Comparison of ENCODE assay signal across 12 cellular contexts in genomic region chr1:112937070-112937469, GRCh38. TPM values are rescaled to one million over a fixed set of nuclear protein-coding genes. Genes with fewer than 3 reads are reported as not detected.
DNase-seq lines count a peak whose midpoint lies in the region; ATAC-seq and TF ChIP-seq lines count a peak whose summit lies in the region.
"Had no signal": no experiment of that assay in that cellular context is flagged by ENCODE, and none has a peak within 500 bp of the region (broad histone marks: within the 10 kb centered on the region; RNA-seq: fewer than 3 reads in every experiment).

No MANE protein-coding gene starts in this region.

- peaks cover 0 to 5% of the 10 kb centered on the region in 2 donors for H3K4me1 ChIP-seq in breast epithelium
- H3K4me1 ChIP-seq in SK-N-SH (ENCODE audit: control insufficient read depth in 1 of 2, insufficient read depth in 2 of 2, low read depth in 1 of 2, low read length in 1 of 2) = peaks cover 12 to 48% of the 10 kb centered on the region in 2 experiments

- intact Hi-C loops in MCF 10A (cut with micrococcal nuclease) = no loop called here
- intact Hi-C loops in breast epithelium (cut with DNase I; ENCODE audit: low total_unique reads) = no loop called here

- 62% methylated on average over 2 of the region's 2 CpGs for WGBS in SK-N-SH (ENCODE audit: low lambda C conversion rate)

- H3K9ac ChIP-seq in SK-N-SH = no peak overlapping the region; the same call in 1 of the 2 replicates

- H3K27me3 ChIP-seq in breast epithelium (no peaks in the 10 kb centered on the region), SK-N-SH (ENCODE audit: insufficient read depth) (no peaks in the 10 kb centered on the region)

- H3K4me3 ChIP-seq in breast epithelium (no peak overlapping the region), SK-N-SH (ENCODE audit: low read depth in 2 of 2, low read length in 1 of 2) (no peak overlapping the region), fibroblast of villous mesenchyme (ENCODE audit: low read depth, low read length) (no peak overlapping the region)
- H3K4me3 ChIP-seq: lung had no signal

- H3K9me3 Mint-ChIP-seq in MCF 10A (ENCODE audit: unreplicated experiment) = no peaks in the 10 kb centered on the region
- no peaks in the 10 kb centered on the region for H3K9me3 Mint-ChIP-seq in stimulated activated effector memory CD8-positive, alpha-beta T cell treated with anti-CD3 and anti-CD28 coated beads, Interleukin-12 subunit alpha, Interleukin-12 subunit beta, amount 100 ng/mL, for 72 hours

- H3K36me3 Mint-ChIP-seq in MCF 10A (ENCODE audit: insufficient read depth, unreplicated experiment) = peaks cover 11% of the 10 kb centered on the region
- H3K36me3 Mint-ChIP-seq in stimulated activated effector memory CD8-positive, alpha-beta T cell treated with anti-CD3 and anti-CD28 coated beads, Interleukin-12 subunit alpha, Interleukin-12 subunit beta, amount 100 ng/mL, for 72 hours = peaks cover 7% of the 10 kb centered on the region

- ATAC-seq in stimulated activated effector memory CD8-positive, alpha-beta T cell treated with anti-CD3 and anti-CD28 coated beads, Interleukin-12 subunit alpha, Interleukin-12 subunit beta, amount 100 ng/mL, for 72 hours = peak; percentile 72
- no peak for ATAC-seq in HG03460 (IDR thresholded peaks at IDR 0.05; ENCODE audit: unreplicated experiment)
- ATAC-seq in GM18907 (IDR thresholded peaks at IDR 0.05; ENCODE audit: unreplicated experiment) = no peak

- TF ChIP-seq CTCF in MCF 10A (IDR thresholded peaks at IDR 0.05; ENCODE audit: unreplicated experiment) = no peak
- TF ChIP-seq CTCF in breast epithelium (IDR thresholded peaks at IDR 0.05) = no peak
- no peak for TF ChIP-seq CTCF in SK-N-SH (IDR thresholded peaks at IDR 0.05)
- no peak for TF ChIP-seq CTCF in fibroblast of villous mesenchyme (IDR thresholded peaks at IDR 0.05; ENCODE audit: insufficient read depth, low read depth, low read length)

- H3K27ac ChIP-seq in breast epithelium (no peak overlapping the region), SK-N-SH (ENCODE audit: low read depth in 2 of 2, low read length in 1 of 2) (peak overlapping the region; percentile 36 to 93)

- no peaks in the 10 kb centered on the region for H3K27me3 Mint-ChIP-seq in MCF 10A (ENCODE audit: insufficient read depth, unreplicated experiment)

- H3K36me3 ChIP-seq in breast epithelium (no peaks in the 10 kb centered on the region), SK-N-SH (replicated peaks in 1 of 2; ENCODE audit: control insufficient read depth in 1 of 2, insufficient read depth in 2 of 2, low read length in 1 of 2) (no peaks in the 10 kb centered on the region)

- DNase-seq in MCF 10A (ENCODE audit: unreplicated experiment) (peak; percentile 56), breast epithelium (ENCODE audit: low spot score in 2 of 2) (no peak), SK-N-SH (no peak), fibroblast of villous mesenchyme (ENCODE audit: low read depth) (peak; percentile 31), NCI-H2107 treated with DMSO at 0.1 percent for 48 hours (lab: John Stamatoyannopoulos, UW; ENCODE audit: unreplicated experiment) (no peak)
- DNase-seq in stimulated activated effector memory CD8-positive, alpha-beta T cell treated with anti-CD3 and anti-CD28 coated beads, Interleukin-12 subunit alpha, Interleukin-12 subunit beta, amount 100 ng/mL, for 72 hours (ENCODE audit: low spot score in 2 of 2) = no peak
- DNase-seq: H7, NCI-H1105 treated with DMSO at 0.1 percent for 48 hours, retina had no signal

- H3K4me2 ChIP-seq in SK-N-SH = peak overlapping the region; percentile 11; the same call in 1 of the 2 replicates

- TF ChIP-seq POLR2A in breast epithelium (IDR thresholded peaks at IDR 0.05) = no peak

- H4K20me1 ChIP-seq in SK-N-SH (ENCODE audit: insufficient read depth) = no peaks in the 10 kb centered on the region

- H3K4me1 Mint-ChIP-seq in MCF 10A (ENCODE audit: insufficient read depth, unreplicated experiment) = peaks cover 28% of the 10 kb centered on the region
- H3K4me1 Mint-ChIP-seq in stimulated activated effector memory CD8-positive, alpha-beta T cell treated with anti-CD3 and anti-CD28 coated beads, Interleukin-12 subunit alpha, Interleukin-12 subunit beta, amount 100 ng/mL, for 72 hours = peaks cover 25% of the 10 kb centered on the region

- peak overlapping the region; percentile 63 for H3K4me3 Mint-ChIP-seq in MCF 10A (ENCODE audit: unreplicated experiment)
- H3K4me3 Mint-ChIP-seq in stimulated activated effector memory CD8-positive, alpha-beta T cell treated with anti-CD3 and anti-CD28 coated beads, Interleukin-12 subunit alpha, Interleukin-12 subunit beta, amount 100 ng/mL, for 72 hours = no peak overlapping the region

- TF ChIP-seq RAD21 in SK-N-SH (IDR thresholded peaks at IDR 0.05; ENCODE audit: low read length) = no peak

- no peak overlapping the region for H2AFZ ChIP-seq in SK-N-SH (ENCODE audit: low read depth)

- H3F3A ChIP-seq in SK-N-SH (replicated peaks; ENCODE audit: insufficient read depth) = peaks cover 36% of the 10 kb centered on the region

- CTCF ChIA-PET in MCF 10A (lab: Yijun Ruan, JAX) = interaction anchor here (0.7 to 4.6 kb wide), 11 partner anchors 13 to 221 kb away, joined by 3 to 29 read pairs (median 4); partner anchors contain the start of genes LRIG2 and SLC16A1
- CTCF ChIA-PET in SK-N-SH (lab: Yijun Ruan, JAX) = interaction anchor here (0.6 to 2.0 kb wide), 7 partner anchors 11 to 222 kb away, joined by 3 to 7 read pairs (median 4); partner anchors contain the start of genes LRIG2 and PPM1J

- H3K9me3 ChIP-seq in breast epithelium = no peaks in the 10 kb centered on the region
- H3K9me3 ChIP-seq in SK-N-SH = no peaks in the 10 kb centered on the region

- POLR2A ChIA-PET in MCF 10A (lab: Yijun Ruan, JAX) (interaction anchor here (0.6 to 12.5 kb wide), 15 partner anchors 10 to 452 kb away, joined by 3 to 287 read pairs (median 4); partner anchors contain the start of genes LRIG2, PPM1J and SLC16A1), SK-N-SH (lab: Yijun Ruan, JAX) (interaction anchor here (0.6 to 1.5 kb wide), 2 partner anchors 19 to 171 kb away, joined by 3 read pairs; partner anchors contain the start of gene SLC16A1)

- peak overlapping the region; percentile 68 for H3K27ac Mint-ChIP-seq in MCF 10A (ENCODE audit: low read depth, unreplicated experiment)
- H3K27ac Mint-ChIP-seq in stimulated activated effector memory CD8-positive, alpha-beta T cell treated with anti-CD3 and anti-CD28 coated beads, Interleukin-12 subunit alpha, Interleukin-12 subunit beta, amount 100 ng/mL, for 72 hours = peak overlapping the region; percentile 8

- peaks cover 75% of the 10 kb centered on the region for H3K79me2 ChIP-seq in SK-N-SH (ENCODE audit: insufficient read depth)

- H3K9me2 ChIP-seq in SK-N-SH = no peaks in the 10 kb centered on the region

- no TSS peak for BruUV-seq in MCF 10A (replicated peaks; lab: Mats Ljungman, UMichigan)

- TF ChIP-seq EP300 in SK-N-SH (IDR thresholded peaks at IDR 0.05; ENCODE audit: borderline replicate concordance in 1 of 2, low read depth in 1 of 2, low read length in 1 of 2) = no peak

TF ChIP-seq in SK-N-SH, 30 proteins besides CTCF, POLR2A, EP300 and RAD21 (continues in another document):
- no peak for TF ChIP-seq MXI1 (IDR thresholded peaks at IDR 0.05; ENCODE audit: low read depth, low read length)
- no peak for TF ChIP-seq NFIC (IDR thresholded peaks at IDR 0.05; ENCODE audit: borderline replicate concordance)
- TF ChIP-seq GATA2 (CRISPR knock-in tag; IDR thresholded peaks at IDR 0.05) = no peak
- no peak for TF ChIP-seq NRF1 (IDR thresholded peaks at IDR 0.05; ENCODE audit: low read depth, low read length)
- no peak for TF ChIP-seq POLR2AphosphoS5 (IDR thresholded peaks at IDR 0.05; ENCODE audit: low read depth, low read length)
- TF ChIP-seq RXRA (IDR thresholded peaks at IDR 0.05; ENCODE audit: borderline replicate concordance, low read depth) = no peak
- TF ChIP-seq ZBTB33 (IDR thresholded peaks at IDR 0.05; ENCODE audit: borderline replicate concordance, low read depth) = no peak
- TF ChIP-seq FOXM1 (IDR thresholded peaks at IDR 0.05; ENCODE audit: low read depth) = no peak
- TF ChIP-seq USF2 (IDR thresholded peaks at IDR 0.05; ENCODE audit: borderline replicate concordance, low read depth, low read length) = no peak
- no peak for TF ChIP-seq TAF1 (IDR thresholded peaks at IDR 0.05; ENCODE audit: borderline replicate concordance, low read depth, low read length)
- no peak for TF ChIP-seq USF1 (IDR thresholded peaks at IDR 0.05; ENCODE audit: borderline replicate concordance, low read depth)

RNA-seq across cellular contexts. Expression of gene SLC16A1, which starts 18.9 kb away (rescaled TPM):
- total RNA-seq in MCF 10A (2022) (142 and 148 TPM in 2 replicates), breast epithelium (10 to 100 TPM; 15.4 to 28.2 (median 15.7) TPM), fibroblast of villous mesenchyme (71.8 and 129 TPM in 2 replicates)
- 34.2 and 49.0 TPM in 2 replicates for polyA plus RNA-seq in SK-N-SH (2012; rRNA removed)
- polyA plus RNA-seq in SK-N-SH (2012; cell fraction: cytosol; rRNA removed) = 31.6 and 39.7 TPM in 2 replicates
- 14.7 and 37.7 TPM in 2 replicates for polyA plus RNA-seq in SK-N-SH (2012; cell fraction: nucleus; rRNA removed)

Comparison
In these comparisons a context has a peak if more than half of its experiments do, and no peak if none do; other contexts are left out.
1. DNase-seq: peak in MCF 10A (single experiment) and fibroblast of villous mesenchyme (single experiment); none in breast epithelium (0 of 2), SK-N-SH (single experiment), stimulated activated effector memory CD8-positive, alpha-beta T cell treated with anti-CD3 and anti-CD28 coated beads, Interleukin-12 subunit alpha, Interleukin-12 subunit beta, amount 100 ng/mL, for 72 hours (0 of 2) and NCI-H2107 treated with DMSO at 0.1 percent for 48 hours (single experiment).
2. H3K27ac ChIP-seq: peak in SK-N-SH (2 of 2); none in breast epithelium (0 of 2).